ENCODE assay signal across 8 cellular contexts in genomic region chr18:50287441-50288347, GRCh38. TPM values are rescaled to one million over a fixed set of nuclear protein-coding genes. Genes with fewer than 3 reads are reported as not detected.
A peak's percentile ranks its signal among the peaks of the same experiment; 100 is the strongest.
DNase-seq lines count a peak whose midpoint lies in the region; ATAC-seq and TF ChIP-seq lines count a peak whose summit lies in the region.

TSS of gene CXXC1 (minus strand) at chr18:50287692. CDS start at chr18:50287589, 103 bp downstream.

- H3K27ac Mint-ChIP-seq in T-helper 17 cell: peak within 1 kb of the TSS; percentile 99

- H3K27me3 Mint-ChIP-seq in T-helper 17 cell: no peaks in the 10 kb centered on the region

- H3K4me3 ChIP-seq in left ventricle myocardium inferior (peak within 1 kb of the TSS; percentile 85), prostate gland (peak within 1 kb of the TSS; percentile 66 to 81), urinary bladder (ENCODE audit: low read depth, low read length) (peak within 1 kb of the TSS; percentile 60)

- H3K27ac ChIP-seq in left ventricle myocardium inferior (replicated peaks) (peak within 1 kb of the TSS; percentile 94), prostate gland (peak within 1 kb of the TSS; percentile 81 to 89), urinary bladder (ENCODE audit: low read depth) (peak within 1 kb of the TSS; percentile 85)

- H3K36me3 Mint-ChIP-seq in T-helper 17 cell (ENCODE audit: low read depth): peaks cover 18% of the 10 kb centered on the region

- H3K4me3 Mint-ChIP-seq in T-helper 17 cell: peak within 1 kb of the TSS; percentile 100

- H3K4me1 ChIP-seq in left ventricle myocardium inferior (peaks cover 19% of the 10 kb centered on the region), prostate gland (replicated peaks) (no peaks in the 10 kb centered on the region), urinary bladder (ENCODE audit: insufficient read depth) (no peaks in the 10 kb centered on the region)

- DNase-seq in NCI-H1694 treated with DMSO at 0.1 percent for 48 hours (lab: John Stamatoyannopoulos, UW) (peak; percentile 97), T-helper 17 cell (peak; percentile 92 to 97 (median 96)), amygdala (lab: John Stamatoyannopoulos, UW) (peak; percentile 61 to 100 (median 98)), left ventricle myocardium inferior (peak; percentile 96), prostate gland (ENCODE audit: low spot score) (peak; percentile 98)

- TF ChIP-seq CTCF in left ventricle myocardium inferior (IDR thresholded peaks at IDR 0.05; ENCODE audit: borderline replicate concordance) (peak; percentile 67), prostate gland (IDR thresholded peaks at IDR 0.05) (peak in 2 of 4 experiments; percentile 77 to 85)

- peaks cover 29% of the 10 kb centered on the region for H3K4me1 Mint-ChIP-seq in T-helper 17 cell

- H3K27me3 ChIP-seq in left ventricle myocardium inferior (ENCODE audit: low read depth): no peaks in the 10 kb centered on the region
- H3K27me3 ChIP-seq in prostate gland (replicated peaks; ENCODE audit: insufficient read depth): no peaks in the 10 kb centered on the region

- H3K36me3 ChIP-seq in left ventricle myocardium inferior (peaks cover 30% of the 10 kb centered on the region), prostate gland (peaks cover 0 to 3% of the 10 kb centered on the region in 2 donors), urinary bladder (ENCODE audit: insufficient read depth) (no peaks in the 10 kb centered on the region)

- ATAC-seq in GM18498 (IDR thresholded peaks at IDR 0.05; ENCODE audit: unreplicated experiment) (peak; percentile 90), HG02938 (IDR thresholded peaks at IDR 0.05; ENCODE audit: unreplicated experiment) (peak; percentile 88), T-helper 17 cell (peak; percentile 90)

- under 1% methylated on average over 76 of the region's 76 CpGs for WGBS in prostate gland
- under 1% methylated on average over 76 of the region's 76 CpGs for WGBS in urinary bladder

- H3K9me3 ChIP-seq in T-helper 17 cell (ENCODE audit: control insufficient read depth, low read length, poor library complexity, severe bottlenecking) (no peaks in the 10 kb centered on the region), left ventricle myocardium inferior (replicated peaks) (no peaks in the 10 kb centered on the region), prostate gland (no peaks in the 10 kb centered on the region)

- intact Hi-C loops in left ventricle myocardium inferior (cut with micrococcal nuclease) (no loop called here), prostate gland (cut with DNase I) (loop anchor here (10.0 kb wide), 5 partner anchors 277 to 793 kb away; partner anchors contain the start of genes ACAA2, MAPK4, ME2 and RPL17)

- TF ChIP-seq POLR2A in prostate gland (IDR thresholded peaks at IDR 0.05): peak; percentile 31

RNA-seq across cellular contexts. Expression of gene CXXC1, which starts in this region (rescaled TPM):
- total RNA-seq in T-helper 17 cell: 100 to 1,000 TPM; 118 to 129 TPM
- 33.7 TPM for total RNA-seq in left ventricle myocardium inferior
- total RNA-seq in prostate gland: 10 to 100 TPM; 61.9 to 87.4 TPM
- 32.4 TPM for total RNA-seq in urinary bladder
- 73.9 TPM for polyA plus RNA-seq in urinary bladder

Comparison
In these comparisons a context has a peak if more than half of its experiments do, and no peak if none do; other contexts are left out.
1. Peak in every context shown above with its lines: DNase-seq, ATAC-seq, H3K4me3 ChIP-seq and H3K27ac ChIP-seq.